Comparison of ENCODE assay signal across 8 cellular contexts in the genomic region with DNA sequence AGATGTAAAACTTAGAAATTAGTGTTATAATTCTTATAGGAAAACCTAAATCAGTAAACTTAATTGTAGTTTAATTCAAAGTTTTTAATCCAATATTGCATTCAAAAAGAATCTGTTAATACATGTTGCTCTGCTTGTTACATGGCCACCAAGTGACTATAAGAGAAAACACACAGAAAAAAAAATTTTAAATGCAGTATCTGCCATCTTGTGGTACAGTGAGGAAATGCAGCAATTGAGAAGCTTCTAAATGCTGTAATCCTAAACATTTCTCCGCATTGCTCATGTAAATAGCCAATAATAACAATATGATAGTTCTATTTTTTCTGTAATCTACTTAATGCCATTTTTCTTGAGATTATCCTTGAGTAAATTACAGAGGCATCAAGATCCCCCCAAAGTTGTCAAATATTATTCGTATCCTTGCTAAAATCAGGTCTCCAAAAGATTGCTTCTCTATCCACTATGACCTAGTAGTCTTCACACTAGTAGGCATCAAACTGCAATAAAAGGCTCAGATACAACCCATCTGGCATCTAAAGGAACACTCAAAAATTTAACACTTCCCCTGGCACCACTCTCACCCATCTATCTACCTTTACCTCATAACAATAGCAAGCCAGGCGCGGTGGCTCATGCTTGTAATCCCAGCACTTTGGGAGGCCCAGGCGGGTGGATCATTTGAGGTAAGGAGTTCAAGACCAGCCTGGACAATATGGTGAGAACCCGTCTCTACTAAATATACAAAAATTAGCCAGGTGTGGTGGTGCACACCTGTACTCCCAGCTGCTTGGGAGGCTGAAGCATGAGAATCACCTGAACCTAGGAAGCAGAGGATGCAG. TPM values are rescaled to one million over a fixed set of nuclear protein-coding genes. Genes with fewer than 3 reads are reported as not detected.
DNase-seq lines count a peak whose midpoint lies in the region; ATAC-seq, FAIRE-seq and TF ChIP-seq lines count a peak whose summit lies in the region.

No MANE protein-coding gene starts in this region.

- no peak overlapping the region for H3K4me2 ChIP-seq in astrocyte (ENCODE audit: low read length)

- H3K4me3 ChIP-seq in astrocyte (ENCODE audit: insufficient read depth, low read depth, low read length) = no peak overlapping the region
- no peak overlapping the region for H3K4me3 ChIP-seq in iPS DF 6.9 (ENCODE audit: low read length)

- FAIRE-seq in astrocyte (lab: Jason Lieb, UNC) = peak; percentile 43

- DNase-seq in DMS79 (lab: John Stamatoyannopoulos, UW) = peak; percentile 17
- DNase-seq in NCI-H345 (lab: John Stamatoyannopoulos, UW) = peak; percentile 62
- peak; percentile 39 for DNase-seq in astrocyte (ENCODE audit: low read depth)
- DNase-seq in iPS DF 6.9 (ENCODE audit: low read depth, low spot score) = peak; percentile 29
- no peak for DNase-seq in stimulated activated naive B cell treated with anti-CD40 and anti-IgM and Interleukin-4, amounts not matched to agents 10 μg/mL and 1 μg/mL and 100 μg/mL, for 72 hours
- DNase-seq in effector CD8-positive, alpha-beta T cell (lab: John Stamatoyannopoulos, UW) = no peak

- WGBS in iPS DF 6.9 (ENCODE audit: insufficient coverage, insufficient read length) = no CpG with 5 or more reads among the region's 6 CpGs

- no peaks in the 10 kb centered on the region for H4K20me1 ChIP-seq in astrocyte (ENCODE audit: insufficient read depth, low read length)

- no peaks in the 10 kb centered on the region for H3K27me3 Mint-ChIP-seq in astrocyte (ENCODE audit: low read depth, unreplicated experiment)
- no peaks in the 10 kb centered on the region for H3K27me3 Mint-ChIP-seq in stimulated activated naive B cell treated with anti-CD40 and anti-IgM and Interleukin-4, amounts not matched to agents 10 μg/mL and 1 μg/mL and 100 μg/mL, for 72 hours

- peaks cover 2% of the 10 kb centered on the region for H3K9me3 ChIP-seq in astrocyte (ENCODE audit: insufficient read depth, low read depth, low read length)
- no peaks in the 10 kb centered on the region for H3K9me3 ChIP-seq in iPS DF 6.9 (ENCODE audit: control insufficient read depth, insufficient read depth, low read length)

- H3K4me1 Mint-ChIP-seq in astrocyte (ENCODE audit: low read depth, unreplicated experiment) = no peaks in the 10 kb centered on the region
- H3K4me1 Mint-ChIP-seq in stimulated activated naive B cell treated with anti-CD40 and anti-IgM and Interleukin-4, amounts not matched to agents 10 μg/mL and 1 μg/mL and 100 μg/mL, for 72 hours = no peaks in the 10 kb centered on the region

- peak; percentile 94 for TF ChIP-seq CTCF in astrocyte (IDR thresholded peaks at IDR 0.05; ENCODE audit: insufficient read depth, low read depth, low read length)

- peaks cover 14% of the 10 kb centered on the region for H3K9me3 Mint-ChIP-seq in astrocyte (ENCODE audit: unreplicated experiment)
- H3K9me3 Mint-ChIP-seq in stimulated activated naive B cell treated with anti-CD40 and anti-IgM and Interleukin-4, amounts not matched to agents 10 μg/mL and 1 μg/mL and 100 μg/mL, for 72 hours = no peaks in the 10 kb centered on the region

- H3K9ac ChIP-seq in astrocyte (ENCODE audit: low read length) = no peak overlapping the region

- H3K27ac ChIP-seq in astrocyte (ENCODE audit: low read depth, low read length) (no peak overlapping the region), iPS DF 6.9 (ENCODE audit: low read length) (no peak overlapping the region)

- H3K27me3 ChIP-seq in astrocyte (ENCODE audit: insufficient read depth, low read length) = no peaks in the 10 kb centered on the region
- no peaks in the 10 kb centered on the region for H3K27me3 ChIP-seq in iPS DF 6.9 (ENCODE audit: control insufficient read depth, insufficient read depth, low read length)

- no peak overlapping the region for H3K4me3 Mint-ChIP-seq in astrocyte (ENCODE audit: unreplicated experiment)
- no peak overlapping the region for H3K4me3 Mint-ChIP-seq in stimulated activated naive B cell treated with anti-CD40 and anti-IgM and Interleukin-4, amounts not matched to agents 10 μg/mL and 1 μg/mL and 100 μg/mL, for 72 hours

- no peaks in the 10 kb centered on the region for H3K79me2 ChIP-seq in astrocyte (ENCODE audit: insufficient read depth, low read length)

- H3K4me1 ChIP-seq in astrocyte (ENCODE audit: insufficient read depth, low read length) = no peaks in the 10 kb centered on the region
- no peaks in the 10 kb centered on the region for H3K4me1 ChIP-seq in iPS DF 6.9 (ENCODE audit: control insufficient read depth, insufficient read depth, low read length)

- ATAC-seq in GM19463 (IDR thresholded peaks at IDR 0.05; ENCODE audit: unreplicated experiment) = peak; percentile 75
- peak; percentile 85 for ATAC-seq in HG03439 (IDR thresholded peaks at IDR 0.05; ENCODE audit: unreplicated experiment)
- ATAC-seq in stimulated activated naive B cell treated with anti-CD40 and anti-IgM and Interleukin-4, amounts not matched to agents 10 μg/mL and 1 μg/mL and 100 μg/mL, for 72 hours (replicated peaks) = peak; percentile 49 to 72

- no peak overlapping the region for H2AFZ ChIP-seq in astrocyte (ENCODE audit: low read depth, low read length)

- H3K36me3 Mint-ChIP-seq in astrocyte (ENCODE audit: low read depth, unreplicated experiment) = peaks cover 26% of the 10 kb centered on the region
- H3K36me3 Mint-ChIP-seq in stimulated activated naive B cell treated with anti-CD40 and anti-IgM and Interleukin-4, amounts not matched to agents 10 μg/mL and 1 μg/mL and 100 μg/mL, for 72 hours = peaks cover 28 to 37% of the 10 kb centered on the region in 2 donors

- H3K36me3 ChIP-seq in astrocyte (ENCODE audit: insufficient read depth, low read length) (peaks cover 26% of the 10 kb centered on the region), iPS DF 6.9 (ENCODE audit: control insufficient read depth, insufficient read depth, low read length) (no peaks in the 10 kb centered on the region; the same call in 1 of the 2 replicates)

- H3K27ac Mint-ChIP-seq in astrocyte (ENCODE audit: unreplicated experiment) = no peak overlapping the region
- H3K27ac Mint-ChIP-seq in stimulated activated naive B cell treated with anti-CD40 and anti-IgM and Interleukin-4, amounts not matched to agents 10 μg/mL and 1 μg/mL and 100 μg/mL, for 72 hours = no peak overlapping the region

RNA-seq across cellular contexts. Expression of gene HDAC2, which starts 34.6 kb away (rescaled TPM):
- 173 and 179 TPM in 2 replicates for total RNA-seq in astrocyte

Comparison
In these comparisons a context has a peak if more than half of its experiments do, and no peak if none do; other contexts are left out.
1. DNase-seq: peak in DMS79 (single experiment), NCI-H345 (single experiment), astrocyte (single experiment) and iPS DF 6.9 (single experiment); none in stimulated activated naive B cell treated with anti-CD40 and anti-IgM and Interleukin-4, amounts not matched to agents 10 μg/mL and 1 μg/mL and 100 μg/mL, for 72 hours (single experiment) and effector CD8-positive, alpha-beta T cell (single experiment).
2. Peak in every context shown above with its lines, with median percentiles within 50 percentile points of each other: ATAC-seq.